24 cellular contexts compared by ENCODE assay signal in genomic region chr2:34143149-34143548, GRCh38.
"Had no signal": no experiment of that assay in that cellular context is flagged by ENCODE, and none has a peak within 500 bp of the region (broad histone marks: within the 10 kb centered on the region; RNA-seq: fewer than 3 reads in every experiment).

No MANE protein-coding gene starts in this region.

- H3K9me3 ChIP-seq: psoas muscle, right lobe of liver, sigmoid colon, thoracic aorta, thyroid gland, vagina had no signal

- ATAC-seq: psoas muscle; right cardiac atrium; right lobe of liver; stimulated activated effector memory CD8-positive, alpha-beta T cell treated with anti-CD3 and anti-CD28 coated beads, Interleukin-12 subunit alpha, Interleukin-12 subunit beta, amount 100 ng/mL, for 72 hours; stimulated activated naive B cell treated with anti-CD40 and anti-IgM and Interleukin-4, amounts not matched to agents 10 μg/mL and 1 μg/mL and 100 μg/mL, for 72 hours had no signal

- H3K9ac ChIP-seq: neural progenitor cell, parathyroid adenoma had no signal

- H3K27ac ChIP-seq: neural progenitor cell, ovary, parathyroid adenoma, psoas muscle, right lobe of liver, sigmoid colon, stomach, thoracic aorta, thyroid gland, tibial nerve, upper lobe of left lung, vagina had no signal

- DNase-seq: occipital lobe; ovary; psoas muscle; right lobe of liver; sigmoid colon; small intestine; stimulated activated CD4-positive, alpha-beta T cell treated with anti-CD3 and anti-CD28 coated beads, Interleukin-15, amount 100 ng/mL, for 24 hours; stimulated activated CD4-positive, alpha-beta T cell treated with anti-CD3 and anti-CD28 coated beads, Interleukin-2, amount 100 ng/mL, for 24 hours; stimulated activated CD4-positive, alpha-beta T cell treated with anti-CD3 and anti-CD28 coated beads, Interleukin-2, amount 100 ng/mL, for 48 hours; stimulated activated CD4-positive, alpha-beta T cell treated with anti-CD3 and anti-CD28 coated beads, Interleukin-4, amount 100 ng/mL, for 24 hours; stimulated activated naive B cell treated with anti-CD40 and anti-IgM and Interleukin-4, amounts not matched to agents 10 μg/mL and 1 μg/mL and 100 μg/mL, for 72 hours; stimulated activated naive CD4-positive, alpha-beta T cell treated with Interleukin-2 at 50 U/mL for 16 hours; stomach; thyroid gland; trophoblast cell had no signal

- H3K4me3 ChIP-seq: neural progenitor cell, ovary, psoas muscle, right lobe of liver, sigmoid colon, stomach, thoracic aorta, thyroid gland, tibial nerve, upper lobe of left lung, vagina had no signal

- FAIRE-seq: small intestine, urothelium cell line had no signal

- H3K36me3 ChIP-seq: neural progenitor cell, ovary, right lobe of liver, sigmoid colon, stomach, thoracic aorta, thyroid gland, tibial nerve, upper lobe of left lung, vagina had no signal
